Comparison of ENCODE assay signal across 29 cellular contexts in genomic region chr17:72713701-72714100, GRCh38.
"Had no signal": no experiment of that assay in that cellular context is flagged by ENCODE, and none has a peak within 500 bp of the region (broad histone marks: within the 10 kb centered on the region; RNA-seq: fewer than 3 reads in every experiment).

No MANE protein-coding gene starts in this region.

- H3K9me3 Mint-ChIP-seq: immature natural killer cell had no signal

- H3K9ac ChIP-seq: parathyroid adenoma had no signal

- H3K27me3 Mint-ChIP-seq: naive B cell; stimulated activated naive B cell treated with anti-CD40 and anti-IgM and Interleukin-4, amounts not matched to agents 10 μg/mL and 1 μg/mL and 100 μg/mL, for 72 hours had no signal

- H3K4me1 Mint-ChIP-seq: nephron had no signal

- H2AFZ ChIP-seq: parathyroid adenoma had no signal

- DNase-seq: hypothalamus; immature natural killer cell; kidney; left ventricle myocardium inferior; mesendoderm; naive B cell; occipital lobe; stimulated activated CD4-positive, alpha-beta T cell treated with anti-CD3 and anti-CD28 coated beads, Interleukin-12 subunit alpha, Interleukin-12 subunit beta, amount 100 ng/mL, for 4 hours; stimulated activated CD4-positive, alpha-beta T cell treated with anti-CD3 and anti-CD28 coated beads, Interleukin-15, amount 100 ng/mL, for 24 hours; stimulated activated CD4-positive, alpha-beta T cell treated with anti-CD3 and anti-CD28 coated beads, Interleukin-2, amount 100 ng/mL, for 24 hours; stimulated activated CD4-positive, alpha-beta T cell treated with anti-CD3 and anti-CD28 coated beads, Interleukin-4, amount 100 ng/mL, for 1 hour; stimulated activated naive B cell treated with anti-CD40 and anti-IgM and Interleukin-4, amounts not matched to agents 10 μg/mL and 1 μg/mL and 100 μg/mL, for 72 hours; stimulated activated naive CD8-positive, alpha-beta T cell treated with anti-CD3 and anti-CD28 coated beads, Interleukin-15, Interleukin-2, amounts not matched to agents 100 U/mL and 50 U/mL, for 24 hours; stomach; testis; thyroid gland; transverse colon; upper lobe of left lung had no signal

- ATAC-seq: sciatic nerve; stimulated activated naive CD8-positive, alpha-beta T cell treated with anti-CD3 and anti-CD28 coated beads, Interleukin-15, Interleukin-2, amounts not matched to agents 100 U/mL and 50 U/mL, for 24 hours had no signal

- H3K9me3 ChIP-seq: testis, thyroid gland, vagina had no signal

- H3K4me1 ChIP-seq: left ventricle myocardium inferior, parathyroid adenoma, right atrium auricular region, stomach, testis, thyroid gland, transverse colon had no signal

- H3K79me2 ChIP-seq: parathyroid adenoma had no signal

- H3K27ac Mint-ChIP-seq: immature natural killer cell; mesothelial cell of epicardium; naive B cell; nephron; progenitor cell of endocrine pancreas; stimulated activated naive B cell treated with anti-CD40 and anti-IgM and Interleukin-4, amounts not matched to agents 10 μg/mL and 1 μg/mL and 100 μg/mL, for 72 hours had no signal

- FAIRE-seq: islet of Langerhans, kidney had no signal

- H3K4me3 Mint-ChIP-seq: immature natural killer cell; mesothelial cell of epicardium; naive B cell; nephron; neural crest cell; stimulated activated naive B cell treated with anti-CD40 and anti-IgM and Interleukin-4, amounts not matched to agents 10 μg/mL and 1 μg/mL and 100 μg/mL, for 72 hours had no signal

- H3K27ac ChIP-seq: left ventricle myocardium inferior, parathyroid adenoma, right atrium auricular region, skin epidermis, stomach, testis, thyroid gland, transverse colon, upper lobe of left lung, vagina had no signal

- H3K27me3 ChIP-seq: right atrium auricular region, stomach, testis, thyroid gland, transverse colon, upper lobe of left lung, vagina had no signal

- H3K36me3 ChIP-seq: left ventricle myocardium inferior, right atrium auricular region, thyroid gland, transverse colon, upper lobe of left lung, vagina had no signal

- H3K4me3 ChIP-seq: left ventricle myocardium inferior, lung, right atrium auricular region, skin epidermis, stomach, testis, thyroid gland, transverse colon, upper lobe of left lung, vagina had no signal
